16 cellular contexts compared by ENCODE assay signal in genomic region chr10:73802276-73802991, GRCh38. TPM values are rescaled to one million over a fixed set of nuclear protein-coding genes. Genes with fewer than 3 reads are reported as not detected.
A peak's percentile ranks its signal among the peaks of the same experiment; 100 is the strongest.
DNase-seq lines count a peak whose midpoint lies in the region; ATAC-seq and TF ChIP-seq lines count a peak whose summit lies in the region.
"Had no signal": no experiment of that assay in that cellular context is flagged by ENCODE, and none has a peak within 500 bp of the region (broad histone marks: within the 10 kb centered on the region; RNA-seq: fewer than 3 reads in every experiment).

No MANE protein-coding gene starts in this region.

- H3K4me1 ChIP-seq in BE2C (no peaks in the 10 kb centered on the region), neutrophil (ENCODE audit: control insufficient read depth in 1 of 2, insufficient read depth in 1 of 2, low read depth in 1 of 2, low read length in 1 of 2) (peaks cover 0 to 6% of the 10 kb centered on the region in 2 experiments)

- no peak for DNase-seq in BE2C
- no peak for DNase-seq in cardiac fibroblast (ENCODE audit: low read depth in 2 of 2)
- DNase-seq in dorsolateral prefrontal cortex, result no peak
- DNase-seq in hypothalamus (lab: John Stamatoyannopoulos, UW), result no peak
- DNase-seq in NCI-H82 treated with DMSO at 0.1 percent for 48 hours (lab: John Stamatoyannopoulos, UW; ENCODE audit: unreplicated experiment), result no peak
- DNase-seq: activated CD8-positive, alpha-beta memory T cell treated with anti-CD3 and anti-CD28 coated beads, Interleukin-2, amount 10 ng/mL, durations not matched to agents 7 days and 5 days; foreskin fibroblast; Karpas-422; NCI-H187 treated with DMSO at 0.1 percent for 48 hours; NCI-H69; stimulated activated CD4-positive, alpha-beta T cell treated with anti-CD3 and anti-CD28 coated beads, Interleukin-4, amount 100 ng/mL, for 4 hours; stimulated activated naive CD8-positive, alpha-beta T cell treated with anti-CD3 and anti-CD28 coated beads, Interleukin-15, Interleukin-2, amounts not matched to agents 100 U/mL and 50 U/mL, for 24 hours had no signal

- no peak for ATAC-seq in HG03342 (IDR thresholded peaks at IDR 0.05; ENCODE audit: unreplicated experiment)
- ATAC-seq: activated CD8-positive, alpha-beta memory T cell treated with anti-CD3 and anti-CD28 coated beads, Interleukin-2, amount 10 ng/mL, durations not matched to agents 7 days and 5 days; stimulated activated naive CD8-positive, alpha-beta T cell treated with anti-CD3 and anti-CD28 coated beads, Interleukin-15, Interleukin-2, amounts not matched to agents 100 U/mL and 50 U/mL, for 24 hours had no signal

- no peak overlapping the region for H3K4me3 ChIP-seq in BE2C (ENCODE audit: low read depth, low read length)
- H3K4me3 ChIP-seq in cardiac fibroblast (replicated peaks in 1 of 2; ENCODE audit: low read depth in 2 of 2, low read length in 2 of 2), result no peak overlapping the region
- H3K4me3 ChIP-seq in neutrophil (ENCODE audit: low read depth in 1 of 2, low read length in 1 of 2), result no peak overlapping the region
- no peak overlapping the region for H3K4me3 ChIP-seq in dorsolateral prefrontal cortex
- H3K4me3 ChIP-seq: right atrium auricular region had no signal

- intact Hi-C loops in dorsolateral prefrontal cortex (cut with DNase I), result no loop called here

- H3K27me3 ChIP-seq in BE2C (no peaks in the 10 kb centered on the region), neutrophil (no peaks in the 10 kb centered on the region), dorsolateral prefrontal cortex (no peaks in the 10 kb centered on the region)
- H3K27me3 ChIP-seq: right atrium auricular region had no signal

- TF ChIP-seq CTCF in BE2C (IDR thresholded peaks at IDR 0.05; ENCODE audit: low read depth, low read length) (0 out of 2 replicates have a peak, but pooled peaks have one; percentile 6), cardiac fibroblast (IDR thresholded peaks at IDR 0.05; ENCODE audit: low read depth, low read length) (peak; percentile 23), neutrophil (IDR thresholded peaks at IDR 0.05) (no peak), dorsolateral prefrontal cortex (IDR thresholded peaks at IDR 0.05 in 54 of 56, conservative IDR thresholded peaks at IDR 0.05 in 2 of 56; ENCODE audit: low read depth in 1 of 56, partially characterized antibody in 56 of 56) (no peak)

- peaks cover 14% of the 10 kb centered on the region for H3K36me3 ChIP-seq in BE2C
- H3K36me3 ChIP-seq in neutrophil, result peaks cover 100% of the 10 kb centered on the region

- no peaks in the 10 kb centered on the region for H3K9me3 ChIP-seq in BE2C
- H3K9me3 ChIP-seq in neutrophil, result no peaks in the 10 kb centered on the region
- H3K9me3 ChIP-seq: right atrium auricular region had no signal

- H3K27ac ChIP-seq in neutrophil (peak overlapping the region; percentile 14), dorsolateral prefrontal cortex (peak overlapping the region in 10 of 59 donors; percentile 3 to 37 (median 20))
- H3K27ac ChIP-seq: right atrium auricular region had no signal

TF ChIP-seq in PFSK-1, 5 proteins besides CTCF, POLR2A, EP300 and RAD21:
- TF ChIP-seq TAF1 (IDR thresholded peaks at IDR 0.05; ENCODE audit: borderline replicate concordance, insufficient read depth, low read length), result no peak
- TF ChIP-seq POLR2AphosphoS5 (IDR thresholded peaks at IDR 0.05; ENCODE audit: low read depth, low read length), result 0 out of 2 replicates have a peak, but pooled peaks have one; percentile 10

RNA-seq across cellular contexts. Expression of gene NDST2, which starts 9.0 kb away (rescaled TPM):
- 35.6 TPM for polyA plus RNA-seq in BE2C (2012; ENCODE audit: insufficient read depth, insufficient read length, low read depth)
- polyA plus RNA-seq in PFSK-1 (2012; ENCODE audit: insufficient read length, low read depth), result 23.9 TPM
- 10 to 100 TPM; 22.9 to 57.3 (median 34.5) TPM for total RNA-seq in dorsolateral prefrontal cortex

RNA-seq across cellular contexts. Expression of gene ZSWIM8, which starts 17.0 kb away (rescaled TPM):
- polyA plus RNA-seq in BE2C (2012; ENCODE audit: insufficient read depth, insufficient read length, low read depth), result 61.2 TPM
- polyA plus RNA-seq in PFSK-1 (2012; ENCODE audit: insufficient read length, low read depth), result 61.8 TPM
- 100 to 1,000 TPM in 114 of 120 experiments, 10 to 100 TPM in 6; 83.0 to 208 (median 131) TPM for total RNA-seq in dorsolateral prefrontal cortex

RNA-seq across cellular contexts. Expression of gene CHCHD1, which starts 20.6 kb away (rescaled TPM):
- 162 TPM for polyA plus RNA-seq in BE2C (2012; ENCODE audit: insufficient read depth, insufficient read length, low read depth)
- 46.9 TPM for polyA plus RNA-seq in PFSK-1 (2012; ENCODE audit: insufficient read length, low read depth)
- total RNA-seq in dorsolateral prefrontal cortex, result 10 to 100 TPM; 10.3 to 24.7 (median 16.6) TPM

RNA-seq across cellular contexts. Expression of gene SEC24C, which starts 58.3 kb away (rescaled TPM):
- 118 TPM for polyA plus RNA-seq in BE2C (2012; ENCODE audit: insufficient read depth, insufficient read length, low read depth)
- 38.7 TPM for polyA plus RNA-seq in PFSK-1 (2012; ENCODE audit: insufficient read length, low read depth)
- total RNA-seq in dorsolateral prefrontal cortex, result 10 to 100 TPM; 55.3 to 85.9 (median 67.1) TPM

Comparison
In these comparisons a context has a peak if more than half of its experiments do, and no peak if none do; other contexts are left out.
1. CTCF ChIP-seq: peak in BE2C (single experiment) and cardiac fibroblast (single experiment); none in neutrophil (single experiment) and dorsolateral prefrontal cortex (0 of 56).